ENCODE assay signal across 19 cellular contexts in the genomic region with DNA sequence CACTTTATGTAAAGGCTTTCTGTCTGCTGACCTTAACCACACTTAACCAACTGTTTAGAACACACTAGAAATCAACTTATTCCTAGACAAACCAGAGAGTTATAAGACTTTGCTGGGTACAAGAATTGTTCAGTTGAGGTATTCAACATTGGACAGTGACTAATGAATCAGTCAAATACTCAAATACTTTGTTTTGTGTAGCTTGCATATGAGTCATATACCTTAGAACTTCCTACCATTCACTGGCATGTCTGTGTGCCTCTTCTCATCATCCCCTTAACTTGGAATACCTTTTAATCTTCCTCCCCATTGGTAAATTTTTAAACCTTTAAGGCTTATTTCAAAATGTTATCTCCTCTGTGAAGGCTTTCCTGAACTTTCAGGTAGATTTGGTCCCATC.
"Had no signal": no experiment of that assay in that cellular context is flagged by ENCODE, and none has a peak within 500 bp of the region (broad histone marks: within the 10 kb centered on the region; RNA-seq: fewer than 3 reads in every experiment).

No MANE protein-coding gene starts in this region.

- ATAC-seq: activated CD4-positive, alpha-beta T cell treated with anti-CD3 and anti-CD28 coated beads for 36 hours; heart right ventricle; naive thymus-derived CD4-positive, alpha-beta T cell; right lobe of liver; stimulated activated naive CD8-positive, alpha-beta T cell treated with anti-CD3 and anti-CD28 coated beads, Interleukin-15, amount 100 ng/mL, for 72 hours; WTC11 had no signal

- H3K4me2 ChIP-seq: smooth muscle cell had no signal

- H3K4me3 ChIP-seq: esophagus muscularis mucosa, heart right ventricle, prostate gland, right lobe of liver, smooth muscle cell, suprapubic skin had no signal

- DNase-seq: activated CD4-positive, alpha-beta T cell treated with anti-CD3 and anti-CD28 coated beads for 36 hours; activated CD4-positive, alpha-beta T cell treated with anti-CD3 and anti-CD28 coated beads, Interleukin-2, amount 50 U/mL, for 48 hours; activated naive CD4-positive, alpha-beta T cell; activated naive CD8-positive, alpha-beta T cell treated with anti-CD3 and anti-CD28 coated beads for 36 hours; activated T-cell treated with anti-CD3 and anti-CD28 coated beads for 4 hours; brain microvascular endothelial cell; cerebellar nuclear complex; effector CD4-positive, alpha-beta T cell; heart right ventricle; mesendoderm; naive thymus-derived CD4-positive, alpha-beta T cell; right lobe of liver; stimulated activated CD4-positive, alpha-beta T cell treated with anti-CD3 and anti-CD28 coated beads, Interleukin-4, amount 100 ng/mL, for 1 hour; stimulated activated naive CD8-positive, alpha-beta T cell treated with anti-CD3 and anti-CD28 coated beads, Interleukin-15, amount 100 ng/mL, for 72 hours had no signal

- H3K27ac ChIP-seq: brain microvascular endothelial cell, esophagus muscularis mucosa, heart right ventricle, prostate gland, right lobe of liver, suprapubic skin had no signal

- H3K27me3 ChIP-seq: brain microvascular endothelial cell, esophagus muscularis mucosa, heart right ventricle, right lobe of liver, suprapubic skin had no signal

- H3K9me3 ChIP-seq: esophagus muscularis mucosa, heart right ventricle, prostate gland, right lobe of liver, suprapubic skin had no signal

- H3K4me1 ChIP-seq: esophagus muscularis mucosa, heart right ventricle, prostate gland, right lobe of liver, suprapubic skin had no signal

- H3K36me3 ChIP-seq: brain microvascular endothelial cell, esophagus muscularis mucosa, heart right ventricle, prostate gland, right lobe of liver, suprapubic skin had no signal
